In the genomic region with DNA sequence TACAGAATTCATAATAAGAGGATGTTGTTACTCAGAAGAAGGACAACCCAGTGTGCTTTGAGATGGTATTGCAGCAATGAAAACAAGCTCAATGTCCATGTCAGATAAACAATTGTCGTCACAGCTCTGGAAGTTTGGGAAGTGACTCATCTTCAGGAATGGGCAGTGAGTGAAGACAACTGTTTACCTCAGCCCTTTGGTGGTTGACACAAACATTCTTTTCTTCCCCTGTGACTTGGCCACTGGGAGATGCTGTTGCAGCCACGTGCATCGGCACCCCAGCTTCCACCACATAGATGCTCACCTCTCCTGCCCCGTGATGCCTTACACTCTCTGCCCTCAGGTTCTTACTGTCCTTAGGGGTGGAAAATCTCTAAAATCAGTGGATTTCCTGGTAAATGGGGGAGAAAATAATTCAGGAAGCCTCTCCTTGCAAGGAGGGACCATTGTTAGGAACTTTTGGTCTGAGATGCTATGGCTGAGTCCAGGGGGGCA, we compare ENCODE assay signal across 9 cellular contexts.
DNase-seq lines count a peak whose midpoint lies in the region; ATAC-seq and TF ChIP-seq lines count a peak whose summit lies in the region.
"Had no signal": no experiment of that assay in that cellular context is flagged by ENCODE, and none has a peak within 500 bp of the region (broad histone marks: within the 10 kb centered on the region; RNA-seq: fewer than 3 reads in every experiment).

No MANE protein-coding gene starts in this region.

- peak in 3 of 4 donors; percentile 48 to 76 (median 69) for TF ChIP-seq EP300 in sigmoid colon (IDR thresholded peaks at IDR 0.05)

- H3F3A ChIP-seq in GM23248 (ENCODE audit: insufficient read depth), result peaks cover 56% of the 10 kb centered on the region

- H3K36me3 Mint-ChIP-seq in natural killer cell treated with Interleukin-12 subunit alpha and Interleukin-12 subunit beta and Interleukin-15 and Interleukin-18, amount 100 ng/mL, for 72 hours, result no peaks in the 10 kb centered on the region
- H3K36me3 Mint-ChIP-seq: memory B cell had no signal

- H3K9me3 ChIP-seq in GM23248 (ENCODE audit: low read depth) (no peaks in the 10 kb centered on the region), left ventricle myocardium inferior (replicated peaks) (no peaks in the 10 kb centered on the region), sigmoid colon (no peaks in the 10 kb centered on the region)

- no peak for TF ChIP-seq POLR2A in sigmoid colon (IDR thresholded peaks at IDR 0.05)

- no peaks in the 10 kb centered on the region for H3K79me2 ChIP-seq in GM23248 (ENCODE audit: insufficient read depth)

- H3K4me1 ChIP-seq in GM23248 (ENCODE audit: insufficient read depth) (peaks cover 65% of the 10 kb centered on the region), left ventricle myocardium inferior (peaks cover 49% of the 10 kb centered on the region), sigmoid colon (peaks cover 0 to 35% (median 28%) of the 10 kb centered on the region in 4 donors)

- H3K4me3 ChIP-seq in GM23248 (peak overlapping the region; percentile 56), left ventricle myocardium inferior (no peak overlapping the region), sigmoid colon (no peak overlapping the region)

- H3K4me3 Mint-ChIP-seq in natural killer cell treated with Interleukin-12 subunit alpha and Interleukin-12 subunit beta and Interleukin-15 and Interleukin-18, amount 100 ng/mL, for 72 hours, result no peak overlapping the region
- H3K4me3 Mint-ChIP-seq: memory B cell had no signal

- ATAC-seq in natural killer cell treated with Interleukin-12 subunit alpha and Interleukin-12 subunit beta and Interleukin-15 and Interleukin-18, amount 100 ng/mL, for 72 hours, result no peak
- no peak for ATAC-seq in HG03565 (IDR thresholded peaks at IDR 0.05; ENCODE audit: unreplicated experiment)

- peak overlapping the region; percentile 95 for H3K9ac ChIP-seq in GM23248

- H3K27me3 Mint-ChIP-seq in natural killer cell treated with Interleukin-12 subunit alpha and Interleukin-12 subunit beta and Interleukin-15 and Interleukin-18, amount 100 ng/mL, for 72 hours, result peaks cover 9 to 10% of the 10 kb centered on the region in 2 donors

- no peak for TF ChIP-seq CTCF in left ventricle myocardium inferior (IDR thresholded peaks at IDR 0.05; ENCODE audit: borderline replicate concordance)
- peak in 1 of 4 experiments; percentile 3 for TF ChIP-seq CTCF in sigmoid colon (IDR thresholded peaks at IDR 0.05)

- H3K27ac ChIP-seq in GM23248, result peak overlapping the region; percentile 100
- H3K27ac ChIP-seq in left ventricle myocardium inferior (replicated peaks), result peak overlapping the region; percentile 85
- peak overlapping the region; percentile 70 to 84 (median 72) for H3K27ac ChIP-seq in sigmoid colon

- peak overlapping the region; percentile 79 for H3K4me2 ChIP-seq in GM23248 (ENCODE audit: unreplicated experiment)

- peak; percentile 99 for DNase-seq in GM23248
- DNase-seq in amniotic epithelial cell (ENCODE audit: low read depth), result peak; percentile 100
- DNase-seq in left ventricle myocardium inferior, result no peak
- DNase-seq in sigmoid colon, result peak; percentile 90
- no peak for DNase-seq in natural killer cell treated with Interleukin-12 subunit alpha and Interleukin-12 subunit beta and Interleukin-15 and Interleukin-18, amount 100 ng/mL, for 72 hours (ENCODE audit: low spot score)
- no peak for DNase-seq in NK-92 treated with Interleukin-12 subunit alpha and Interleukin-12 subunit beta, amount 100 ng/mL, for 24 hours (lab: John Stamatoyannopoulos, UW)
- DNase-seq in stimulated activated naive CD4-positive, alpha-beta T cell (lab: John Stamatoyannopoulos, UW), result no peak

- H3K27me3 ChIP-seq in GM23248 (replicated peaks; ENCODE audit: insufficient read depth), result no peaks in the 10 kb centered on the region
- no peaks in the 10 kb centered on the region for H3K27me3 ChIP-seq in left ventricle myocardium inferior (ENCODE audit: low read depth)
- no peaks in the 10 kb centered on the region for H3K27me3 ChIP-seq in sigmoid colon

- H3K36me3 ChIP-seq in GM23248 (ENCODE audit: low read depth) (no peaks in the 10 kb centered on the region), left ventricle myocardium inferior (no peaks in the 10 kb centered on the region), sigmoid colon (no peaks in the 10 kb centered on the region)

- H3K9me2 ChIP-seq in GM23248 (ENCODE audit: insufficient read depth), result no peaks in the 10 kb centered on the region

- no peak overlapping the region for H3K27ac Mint-ChIP-seq in natural killer cell treated with Interleukin-12 subunit alpha and Interleukin-12 subunit beta and Interleukin-15 and Interleukin-18, amount 100 ng/mL, for 72 hours
- H3K27ac Mint-ChIP-seq: memory B cell had no signal

- in situ Hi-C loops in GM23248 (cut with MboI), result no loop called here

- intact Hi-C loops in left ventricle myocardium inferior (cut with micrococcal nuclease) (no loop called here), sigmoid colon (cut with DNase I) (no loop called here)

- no peaks in the 10 kb centered on the region for H3K4me1 Mint-ChIP-seq in natural killer cell treated with Interleukin-12 subunit alpha and Interleukin-12 subunit beta and Interleukin-15 and Interleukin-18, amount 100 ng/mL, for 72 hours (ENCODE audit: low read depth in 2 of 2)
- H3K4me1 Mint-ChIP-seq: memory B cell had no signal

- no peak overlapping the region for H2AFZ ChIP-seq in GM23248

- WGBS in GM23248 (ENCODE audit: low coverage in 1 of 2, low lambda C conversion rate in 2 of 2, missing lambda C conversion rate in 2 of 2), 2 experiments, result 0 to 1% methylated on average over 4 of the region's 4 CpGs
- WGBS in sigmoid colon, 2 donors, result 59% methylated on average over 4 of the region's 4 CpGs

- H4K20me1 ChIP-seq in GM23248 (ENCODE audit: insufficient read depth), result no peaks in the 10 kb centered on the region

- H3K9me3 Mint-ChIP-seq in natural killer cell treated with Interleukin-12 subunit alpha and Interleukin-12 subunit beta and Interleukin-15 and Interleukin-18, amount 100 ng/mL, for 72 hours, result no peaks in the 10 kb centered on the region
- H3K9me3 Mint-ChIP-seq: memory B cell had no signal

Comparison
In these comparisons a context has a peak if more than half of its experiments do, and no peak if none do; other contexts are left out.
1. DNase-seq: peak in GM23248 (single experiment), amniotic epithelial cell (single experiment) and sigmoid colon (single experiment); none in left ventricle myocardium inferior (single experiment), natural killer cell treated with Interleukin-12 subunit alpha and Interleukin-12 subunit beta and Interleukin-15 and Interleukin-18, amount 100 ng/mL, for 72 hours (single experiment), NK-92 treated with Interleukin-12 subunit alpha and Interleukin-12 subunit beta, amount 100 ng/mL, for 24 hours (single experiment) and stimulated activated naive CD4-positive, alpha-beta T cell (0 of 6).
2. Peak in every context shown above with its lines, with median percentiles within 50 percentile points of each other: H3K27ac ChIP-seq.